In the genomic region with DNA sequence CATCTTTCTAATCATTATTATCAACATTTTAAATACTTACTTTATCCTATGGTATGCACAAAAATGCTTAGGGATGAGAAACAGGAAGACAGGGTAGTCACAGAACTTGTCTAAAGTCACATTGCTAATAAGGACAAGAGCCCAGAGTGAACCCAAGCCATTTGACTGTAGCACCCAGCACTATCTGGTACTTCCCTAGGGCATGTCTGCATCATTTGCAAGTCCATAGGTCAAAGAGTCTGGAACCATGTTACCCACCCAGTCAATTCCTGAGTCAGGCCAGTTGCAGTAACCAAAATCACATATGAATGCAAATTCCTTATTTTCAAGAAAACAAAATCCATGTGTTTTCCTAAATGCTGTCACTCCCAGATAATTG, we compare ENCODE assay signal across 15 cellular contexts. TPM values are rescaled to one million over a fixed set of nuclear protein-coding genes. Genes with fewer than 3 reads are reported as not detected.
A peak's percentile ranks its signal among the peaks of the same experiment; 100 is the strongest.
DNase-seq lines count a peak whose midpoint lies in the region; ATAC-seq, FAIRE-seq and TF ChIP-seq lines count a peak whose summit lies in the region.
"Had no signal": no experiment of that assay in that cellular context is flagged by ENCODE, and none has a peak within 500 bp of the region (broad histone marks: within the 10 kb centered on the region; RNA-seq: fewer than 3 reads in every experiment).

No MANE protein-coding gene starts in this region.

- H3K9me3 Mint-ChIP-seq in chondrocyte (ENCODE audit: low read depth), result no peaks in the 10 kb centered on the region
- H3K9me3 Mint-ChIP-seq: CD8-positive, alpha-beta T cell; H9 had no signal

- H3K4me3 ChIP-seq in colonic mucosa, result no peak overlapping the region
- H3K4me3 ChIP-seq in HepG2 (replicated peaks in 1 of 3; ENCODE audit: insufficient read depth in 1 of 3, low read depth in 2 of 3, low read length in 3 of 3), result no peak overlapping the region
- no peak overlapping the region for H3K4me3 ChIP-seq in small intestine (ENCODE audit: low read depth in 1 of 2, low read length in 2 of 2)
- no peak overlapping the region for H3K4me3 ChIP-seq in HAP-1
- H3K4me3 ChIP-seq: BLaER1 treated with 17β-estradiol and CSF1 and Interleukin-3, amounts not matched to agents 10 nM and 100 nM had no signal

- POLR2A ChIA-PET in HepG2 (lab: Yijun Ruan, JAX), result no interaction called here

- BruUV-seq in HepG2 (replicated peaks; lab: Mats Ljungman, UMichigan), result no TSS peak

- intact Hi-C loops in colonic mucosa (cut with DNase I), result no loop called here
- intact Hi-C loops in HepG2 (cut with micrococcal nuclease; ENCODE audit: unreplicated experiment), result no loop called here

- H4K20me1 ChIP-seq in HepG2 (ENCODE audit: insufficient read depth, low read length), result no peaks in the 10 kb centered on the region
- H4K20me1 ChIP-seq: BLaER1 treated with 17β-estradiol and CSF1 and Interleukin-3, amounts not matched to agents 10 nM and 100 nM had no signal

- H3K27me3 Mint-ChIP-seq in chondrocyte (ENCODE audit: low read depth), result peaks cover 55% of the 10 kb centered on the region

- CTCF ChIA-PET in HepG2 (lab: Yijun Ruan, JAX; ENCODE audit: low intra/inter-chr PET ratio, low total read pairs), result no interaction called here

- H3K9ac ChIP-seq in colonic mucosa (ENCODE audit: low read depth in 2 of 2, low read length in 2 of 2) (no peak overlapping the region), HepG2 (ENCODE audit: insufficient read depth, low read depth, low read length) (no peak overlapping the region)
- H3K9ac ChIP-seq: BLaER1 treated with 17β-estradiol and CSF1 and Interleukin-3, amounts not matched to agents 10 nM and 100 nM had no signal

- H3K36me3 Mint-ChIP-seq in chondrocyte (ENCODE audit: low read depth), result no peaks in the 10 kb centered on the region
- H3K36me3 Mint-ChIP-seq: CD8-positive, alpha-beta T cell had no signal

- no peak for TF ChIP-seq CTCF in colonic mucosa (IDR thresholded peaks at IDR 0.05)
- TF ChIP-seq CTCF in HepG2 (CRISPR knock-in tag; IDR thresholded peaks at IDR 0.05), result no peak
- TF ChIP-seq CTCF in chondrocyte (IDR thresholded peaks at IDR 0.05), result no peak

- TF ChIP-seq POLR2A in HepG2 (IDR thresholded peaks at IDR 0.05; ENCODE audit: insufficient read depth in 1 of 2, low read depth in 2 of 2, low read length in 2 of 2), result no peak

- H3K27me3 ChIP-seq in colonic mucosa (no peaks in the 10 kb centered on the region), HepG2 (ENCODE audit: control insufficient read depth in 1 of 2, insufficient read depth in 2 of 2, low read length in 2 of 2) (no peaks in the 10 kb centered on the region), small intestine (ENCODE audit: control insufficient read depth in 2 of 2, insufficient read depth in 2 of 2, low read length in 2 of 2) (no peaks in the 10 kb centered on the region), HAP-1 (ENCODE audit: low read depth) (peaks cover 33% of the 10 kb centered on the region)
- H3K27me3 ChIP-seq: BLaER1 treated with 17β-estradiol and CSF1 and Interleukin-3, amounts not matched to agents 10 nM and 100 nM had no signal

- TF ChIP-seq EP300 in HepG2 (IDR thresholded peaks at IDR 0.05; ENCODE audit: low read depth in 2 of 2, low read length in 2 of 2) (no peak), HepG2 (CRISPR knock-in tag; IDR thresholded peaks at IDR 0.05; ENCODE audit: borderline replicate concordance) (no peak)

- no peak overlapping the region for H3K4me3 Mint-ChIP-seq in chondrocyte (ENCODE audit: unreplicated experiment)
- H3K4me3 Mint-ChIP-seq: B cell; CD8-positive, alpha-beta T cell; H9 had no signal

- no peaks in the 10 kb centered on the region for H3K36me3 ChIP-seq in colonic mucosa
- H3K36me3 ChIP-seq in HepG2 (replicated peaks in 1 of 2; ENCODE audit: control insufficient read depth in 1 of 2, insufficient read depth in 2 of 2, low read length in 2 of 2), result no peaks in the 10 kb centered on the region
- peaks cover 0 to 5% of the 10 kb centered on the region in 2 donors for H3K36me3 ChIP-seq in small intestine (ENCODE audit: control insufficient read depth in 2 of 2, insufficient read depth in 2 of 2, low read length in 2 of 2)
- no peaks in the 10 kb centered on the region for H3K36me3 ChIP-seq in HAP-1 (replicated peaks)
- H3K36me3 ChIP-seq: BLaER1 treated with 17β-estradiol and CSF1 and Interleukin-3, amounts not matched to agents 10 nM and 100 nM had no signal

- no peaks in the 10 kb centered on the region for H3K79me2 ChIP-seq in HepG2 (ENCODE audit: insufficient read depth, low read length)

- peak; percentile 12 for DNase-seq in ELF-1 (ENCODE audit: low read depth, low spot score)
- DNase-seq in colonic mucosa, result peak; percentile 24
- no peak for DNase-seq in HepG2 (ENCODE audit: low spot score)
- DNase-seq in small intestine, result peak; percentile 79
- DNase-seq in chondrocyte (ENCODE audit: low spot score), result no peak
- no peak for DNase-seq in HAP-1 (ENCODE audit: low spot score in 2 of 2)
- DNase-seq in DMS 273 (lab: John Stamatoyannopoulos, UW; ENCODE audit: unreplicated experiment), result no peak
- DNase-seq: 8988T; CD8-positive, alpha-beta T cell; COR-L47; GDM1; GOT3; H9 had no signal

- peak; percentile 52; the same call in 2 of the 3 replicates for ATAC-seq in HepG2
- ATAC-seq: CD8-positive, alpha-beta T cell had no signal

- H3K27ac ChIP-seq in colonic mucosa, result no peak overlapping the region
- H3K27ac ChIP-seq in HepG2 (ENCODE audit: extremely low read length, insufficient read depth, low read length), result no peak overlapping the region
- H3K27ac ChIP-seq in small intestine (ENCODE audit: low read depth in 1 of 2, low read length in 1 of 2), result peak overlapping the region in 1 of 2 donors; percentile 26
- H3K27ac ChIP-seq: BLaER1 treated with 17β-estradiol and CSF1 and Interleukin-3, amounts not matched to agents 10 nM and 100 nM had no signal

- no peak for FAIRE-seq in HepG2 (lab: Jason Lieb, UNC)
- no peak for FAIRE-seq in small intestine (lab: Jason Lieb, UNC)

- no peak overlapping the region for H3K27ac Mint-ChIP-seq in chondrocyte (ENCODE audit: unreplicated experiment)
- H3K27ac Mint-ChIP-seq: B cell; CD8-positive, alpha-beta T cell; H9 had no signal

- H2AFZ ChIP-seq in HepG2 (ENCODE audit: low read length), result no peak overlapping the region

- H3K4me2 ChIP-seq in HepG2 (ENCODE audit: low read depth, low read length), result no peak overlapping the region
- H3K4me2 ChIP-seq: BLaER1 treated with 17β-estradiol and CSF1 and Interleukin-3, amounts not matched to agents 10 nM and 100 nM had no signal

- H3K9me3 ChIP-seq in colonic mucosa (no peaks in the 10 kb centered on the region), HepG2 (ENCODE audit: low read length) (no peaks in the 10 kb centered on the region), small intestine (ENCODE audit: control insufficient read depth, low read depth) (no peaks in the 10 kb centered on the region), HAP-1 (no peaks in the 10 kb centered on the region)

- H3K4me1 ChIP-seq in colonic mucosa (no peaks in the 10 kb centered on the region), HepG2 (ENCODE audit: insufficient read depth, low read length) (peaks cover 72% of the 10 kb centered on the region), small intestine (ENCODE audit: control insufficient read depth in 2 of 2, insufficient read depth in 1 of 2, low read depth in 1 of 2, low read length in 1 of 2) (peaks cover 0 to 2% of the 10 kb centered on the region in 2 donors), HAP-1 (no peaks in the 10 kb centered on the region)

- in situ Hi-C loops in HepG2 (cut with HindIII; ENCODE audit: extremely low pct_ligation_motif_present, low pct_unique_long_range_greater_than_20kb) (no loop called here), HAP-1 (cut with MboI; ENCODE audit: low sequenced_read_pairs) (no loop called here)

- no peak for TF ChIP-seq RAD21 in HepG2 (CRISPR knock-in tag; IDR thresholded peaks at IDR 0.05)

- H3K4me1 Mint-ChIP-seq in chondrocyte (ENCODE audit: low read depth), result no peaks in the 10 kb centered on the region

TF ChIP-seq in HepG2, 621 proteins besides CTCF, POLR2A, EP300 and RAD21 (continues in another document):
- TF ChIP-seq ZNF775 (CRISPR knock-in tag; IDR thresholded peaks at IDR 0.05; ENCODE audit: borderline replicate concordance) (no peak), ONECUT2 (CRISPR knock-in tag; IDR thresholded peaks at IDR 0.05) (no peak), SOX6 (IDR thresholded peaks at IDR 0.05) (no peak), SOX6 (CRISPR knock-in tag; IDR thresholded peaks at IDR 0.05) (0 out of 2 replicates have a peak, but pooled peaks have one; percentile 12)

RNA-seq across cellular contexts. Expression of gene ASAH2, which starts 19.1 kb away (rescaled TPM):
- total RNA-seq in colonic mucosa, result 1 to 10 TPM; 3.9 to 5.0 TPM
- 8.9 and 16.0 TPM in 2 replicates for total RNA-seq in HepG2 (2016; rRNA removed; fragmentation: Illumina TruSeq; extraction: Trizol)
- 1.1 and 1.7 TPM in 2 replicates for total RNA-seq in HepG2 (2016; cell fraction: cytosol; rRNA removed; fragmentation: Illumina TruSeq; extraction: Trizol; ENCODE audit: low read depth)
- total RNA-seq in HepG2 (2016; cell fraction: insoluble cytoplasmic fraction; rRNA removed; fragmentation: Illumina TruSeq; extraction: Trizol), result 8.2 and 13.2 TPM in 2 replicates
- total RNA-seq in HepG2 (2016; cell fraction: membrane; rRNA removed; fragmentation: Illumina TruSeq; extraction: Trizol), result 2.7 and 6.0 TPM in 2 replicates
- total RNA-seq in HepG2 (2016; cell fraction: nucleus; rRNA removed; fragmentation: Illumina TruSeq; extraction: Trizol), result 12.5 and 13.1 TPM in 2 replicates
- 14.8 and 17.9 TPM in 2 replicates for polyA plus RNA-seq in HepG2 (2011; rRNA removed)
- polyA plus RNA-seq in HepG2 (2011; cell fraction: cytosol; rRNA removed), result 10.0 and 11.0 TPM in 2 replicates
- 8.1 and 9.8 TPM in 2 replicates for polyA plus RNA-seq in HepG2 (2011; cell fraction: nucleus; rRNA removed)
- 4.6 TPM in 2 replicates for polyA plus RNA-seq in HepG2 (2012)
- polyA plus RNA-seq in HepG2 (2016; cell fraction: cytosol; fragmentation: Illumina TruSeq; extraction: Trizol; ENCODE audit: low read depth), result 0.70 and 1.3 TPM in 2 replicates
- 3.4 and 6.6 TPM in 2 replicates for polyA plus RNA-seq in HepG2 (2016; cell fraction: insoluble cytoplasmic fraction; fragmentation: Illumina TruSeq; extraction: Trizol; ENCODE audit: low read depth)
- 0.94 and 1.8 TPM in 2 replicates for polyA plus RNA-seq in HepG2 (2016; cell fraction: membrane; fragmentation: Illumina TruSeq; extraction: Trizol; ENCODE audit: low read depth)
- polyA plus RNA-seq in HepG2 (2016; cell fraction: nucleus; fragmentation: Illumina TruSeq; extraction: Trizol; ENCODE audit: insufficient read depth, low read depth), result 12.1 and 13.5 TPM in 2 replicates
- 2.8 and 27.5 TPM in 2 replicates for polyA minus RNA-seq in HepG2 (2011; rRNA and poly(A)+ RNA removed; ENCODE audit: low replicate concordance)
- polyA minus RNA-seq in HepG2 (2011; cell fraction: cytosol; rRNA and poly(A)+ RNA removed), result 15.3 and 18.1 TPM in 2 replicates
- 15.1 and 15.3 TPM in 2 replicates for polyA minus RNA-seq in HepG2 (2011; cell fraction: nucleus; rRNA and poly(A)+ RNA removed)
- polyA plus RNA-seq in small intestine, result 10 to 100 TPM in 2 of 3 donors, 1 to 10 TPM in 1; 3.8 to 32.2 (median 21.1) TPM
- 1.2 to 5.8 TPM (median 2.7 TPM) in 3 replicates for total RNA-seq in chondrocyte

Comparison
In these comparisons a context has a peak if more than half of its experiments do, and no peak if none do; other contexts are left out.
1. DNase-seq: peak in ELF-1 (single experiment), colonic mucosa (single experiment) and small intestine (single experiment); none in HepG2 (single experiment), chondrocyte (single experiment), HAP-1 (0 of 2) and DMS 273 (single experiment).